ENCODE assay signal across 2 cellular contexts in the genomic region with DNA sequence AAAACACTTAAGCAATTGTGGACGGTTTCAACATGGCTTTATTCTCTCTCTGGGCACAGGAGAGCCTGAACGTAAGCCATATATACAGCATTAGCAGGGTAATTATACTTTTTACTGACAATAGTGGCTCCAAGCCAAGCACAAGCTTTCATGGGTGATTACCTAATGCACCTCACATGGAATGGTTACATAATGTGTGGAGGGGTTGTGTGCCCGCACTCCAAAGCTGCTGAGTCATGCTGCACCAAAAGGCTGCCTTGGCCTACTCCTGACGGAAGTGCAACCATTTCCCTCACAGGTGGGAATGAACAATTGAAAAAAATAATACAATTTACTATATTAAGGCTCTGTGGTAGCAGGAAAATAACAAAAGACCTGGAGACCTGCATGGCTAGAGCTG.
A peak's percentile ranks its signal among the peaks of the same experiment; 100 is the strongest.
TF ChIP-seq lines count a peak whose summit lies in the region.

No MANE protein-coding gene starts in this region.

TF ChIP-seq in WTC11, 78 proteins besides CTCF, POLR2A, EP300 and RAD21 (continued from another document):
- TF ChIP-seq E2F1 (CRISPR knock-in tag; IDR thresholded peaks at IDR 0.05) (no peak), NFE2L1 (CRISPR knock-in tag; IDR thresholded peaks at IDR 0.05) (peak; percentile 31; the same call in 1 of the 2 replicates)

TF ChIP-seq in HepG2, 621 proteins besides CTCF, POLR2A, EP300 and RAD21 (continued from another document and continues in another):
- TF ChIP-seq ZHX2 (IDR thresholded peaks at IDR 0.05; ENCODE audit: low read depth) = no peak
- TF ChIP-seq ZHX2 (CRISPR knock-in tag; IDR thresholded peaks at IDR 0.05; ENCODE audit: borderline replicate concordance) = no peak
- TF ChIP-seq ZNF260 (CRISPR knock-in tag; IDR thresholded peaks at IDR 0.05; ENCODE audit: borderline replicate concordance, low read depth) = no peak
- TF ChIP-seq SMARCC2 (IDR thresholded peaks at IDR 0.05) = no peak
- no peak for TF ChIP-seq ZNF713 (CRISPR knock-in tag; IDR thresholded peaks at IDR 0.05)
- TF ChIP-seq, protein P1, sequence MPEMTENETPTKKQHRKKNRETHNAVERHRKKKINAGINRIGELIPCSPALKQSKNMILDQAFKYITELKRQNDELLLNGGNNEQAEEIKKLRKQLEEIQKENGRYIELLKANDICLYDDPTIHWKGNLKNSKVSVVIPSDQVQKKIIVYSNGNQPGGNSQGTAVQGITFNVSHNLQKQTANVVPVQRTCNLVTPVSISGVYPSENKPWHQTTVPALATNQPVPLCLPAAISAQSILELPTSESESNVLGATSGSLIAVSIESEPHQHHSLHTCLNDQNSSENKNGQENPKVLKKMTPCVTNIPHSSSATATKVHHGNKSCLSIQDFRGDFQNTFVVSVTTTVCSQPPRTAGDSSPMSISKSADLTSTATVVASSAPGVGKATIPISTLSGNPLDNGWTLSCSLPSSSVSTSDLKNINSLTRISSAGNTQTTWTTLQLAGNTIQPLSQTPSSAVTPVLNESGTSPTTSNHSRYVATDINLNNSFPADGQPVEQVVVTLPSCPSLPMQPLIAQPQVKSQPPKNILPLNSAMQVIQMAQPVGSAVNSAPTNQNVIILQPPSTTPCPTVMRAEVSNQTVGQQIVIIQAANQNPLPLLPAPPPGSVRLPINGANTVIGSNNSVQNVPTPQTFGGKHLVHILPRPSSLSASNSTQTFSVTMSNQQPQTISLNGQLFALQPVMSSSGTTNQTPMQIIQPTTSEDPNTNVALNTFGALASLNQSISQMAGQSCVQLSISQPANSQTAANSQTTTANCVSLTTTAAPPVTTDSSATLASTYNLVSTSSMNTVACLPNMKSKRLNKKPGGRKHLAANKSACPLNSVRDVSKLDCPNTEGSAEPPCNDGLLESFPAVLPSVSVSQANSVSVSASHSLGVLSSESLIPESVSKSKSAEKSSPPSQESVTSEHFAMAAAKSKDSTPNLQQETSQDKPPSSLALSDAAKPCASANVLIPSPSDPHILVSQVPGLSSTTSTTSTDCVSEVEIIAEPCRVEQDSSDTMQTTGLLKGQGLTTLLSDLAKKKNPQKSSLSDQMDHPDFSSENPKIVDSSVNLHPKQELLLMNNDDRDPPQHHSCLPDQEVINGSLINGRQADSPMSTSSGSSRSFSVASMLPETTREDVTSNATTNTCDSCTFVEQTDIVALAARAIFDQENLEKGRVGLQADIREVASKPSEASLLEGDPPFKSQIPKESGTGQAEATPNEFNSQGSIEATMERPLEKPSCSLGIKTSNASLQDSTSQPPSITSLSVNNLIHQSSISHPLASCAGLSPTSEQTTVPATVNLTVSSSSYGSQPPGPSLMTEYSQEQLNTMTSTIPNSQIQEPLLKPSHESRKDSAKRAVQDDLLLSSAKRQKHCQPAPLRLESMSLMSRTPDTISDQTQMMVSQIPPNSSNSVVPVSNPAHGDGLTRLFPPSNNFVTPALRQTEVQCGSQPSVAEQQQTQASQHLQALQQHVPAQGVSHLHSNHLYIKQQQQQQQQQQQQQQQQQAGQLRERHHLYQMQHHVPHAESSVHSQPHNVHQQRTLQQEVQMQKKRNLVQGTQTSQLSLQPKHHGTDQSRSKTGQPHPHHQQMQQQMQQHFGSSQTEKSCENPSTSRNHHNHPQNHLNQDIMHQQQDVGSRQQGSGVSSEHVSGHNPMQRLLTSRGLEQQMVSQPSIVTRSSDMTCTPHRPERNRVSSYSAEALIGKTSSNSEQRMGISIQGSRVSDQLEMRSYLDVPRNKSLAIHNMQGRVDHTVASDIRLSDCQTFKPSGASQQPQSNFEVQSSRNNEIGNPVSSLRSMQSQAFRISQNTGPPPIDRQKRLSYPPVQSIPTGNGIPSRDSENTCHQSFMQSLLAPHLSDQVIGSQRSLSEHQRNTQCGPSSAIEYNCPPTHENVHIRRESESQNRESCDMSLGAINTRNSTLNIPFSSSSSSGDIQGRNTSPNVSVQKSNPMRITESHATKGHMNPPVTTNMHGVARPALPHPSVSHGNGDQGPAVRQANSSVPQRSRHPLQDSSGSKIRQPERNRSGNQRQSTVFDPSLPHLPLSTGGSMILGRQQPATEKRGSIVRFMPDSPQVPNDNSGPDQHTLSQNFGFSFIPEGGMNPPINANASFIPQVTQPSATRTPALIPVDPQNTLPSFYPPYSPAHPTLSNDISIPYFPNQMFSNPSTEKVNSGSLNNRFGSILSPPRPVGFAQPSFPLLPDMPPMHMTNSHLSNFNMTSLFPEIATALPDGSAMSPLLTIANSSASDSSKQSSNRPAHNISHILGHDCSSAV (CRISPR knock-in tag; IDR thresholded peaks at IDR 0.05; ENCODE audit: borderline replicate concordance) = no peak
- no peak for TF ChIP-seq NFRKB (IDR thresholded peaks at IDR 0.05)
- TF ChIP-seq ZNF343 (CRISPR knock-in tag; IDR thresholded peaks at IDR 0.05) = no peak
- TF ChIP-seq, protein P2, sequence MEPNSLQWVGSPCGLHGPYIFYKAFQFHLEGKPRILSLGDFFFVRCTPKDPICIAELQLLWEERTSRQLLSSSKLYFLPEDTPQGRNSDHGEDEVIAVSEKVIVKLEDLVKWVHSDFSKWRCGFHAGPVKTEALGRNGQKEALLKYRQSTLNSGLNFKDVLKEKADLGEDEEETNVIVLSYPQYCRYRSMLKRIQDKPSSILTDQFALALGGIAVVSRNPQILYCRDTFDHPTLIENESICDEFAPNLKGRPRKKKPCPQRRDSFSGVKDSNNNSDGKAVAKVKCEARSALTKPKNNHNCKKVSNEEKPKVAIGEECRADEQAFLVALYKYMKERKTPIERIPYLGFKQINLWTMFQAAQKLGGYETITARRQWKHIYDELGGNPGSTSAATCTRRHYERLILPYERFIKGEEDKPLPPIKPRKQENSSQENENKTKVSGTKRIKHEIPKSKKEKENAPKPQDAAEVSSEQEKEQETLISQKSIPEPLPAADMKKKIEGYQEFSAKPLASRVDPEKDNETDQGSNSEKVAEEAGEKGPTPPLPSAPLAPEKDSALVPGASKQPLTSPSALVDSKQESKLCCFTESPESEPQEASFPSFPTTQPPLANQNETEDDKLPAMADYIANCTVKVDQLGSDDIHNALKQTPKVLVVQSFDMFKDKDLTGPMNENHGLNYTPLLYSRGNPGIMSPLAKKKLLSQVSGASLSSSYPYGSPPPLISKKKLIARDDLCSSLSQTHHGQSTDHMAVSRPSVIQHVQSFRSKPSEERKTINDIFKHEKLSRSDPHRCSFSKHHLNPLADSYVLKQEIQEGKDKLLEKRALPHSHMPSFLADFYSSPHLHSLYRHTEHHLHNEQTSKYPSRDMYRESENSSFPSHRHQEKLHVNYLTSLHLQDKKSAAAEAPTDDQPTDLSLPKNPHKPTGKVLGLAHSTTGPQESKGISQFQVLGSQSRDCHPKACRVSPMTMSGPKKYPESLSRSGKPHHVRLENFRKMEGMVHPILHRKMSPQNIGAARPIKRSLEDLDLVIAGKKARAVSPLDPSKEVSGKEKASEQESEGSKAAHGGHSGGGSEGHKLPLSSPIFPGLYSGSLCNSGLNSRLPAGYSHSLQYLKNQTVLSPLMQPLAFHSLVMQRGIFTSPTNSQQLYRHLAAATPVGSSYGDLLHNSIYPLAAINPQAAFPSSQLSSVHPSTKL (CRISPR knock-in tag; IDR thresholded peaks at IDR 0.05) = peak; percentile 26; the same call in 1 of the 2 replicates
- TF ChIP-seq IKZF1 (IDR thresholded peaks at IDR 0.05) = no peak
- no peak for TF ChIP-seq ZNF441 (CRISPR knock-in tag; IDR thresholded peaks at IDR 0.05; ENCODE audit: borderline replicate concordance)
- no peak for TF ChIP-seq KLF11 (CRISPR knock-in tag; IDR thresholded peaks at IDR 0.05)
- TF ChIP-seq MTA3 (CRISPR knock-in tag; IDR thresholded peaks at IDR 0.05) = no peak
- no peak for TF ChIP-seq ZFP36L2 (CRISPR knock-in tag; IDR thresholded peaks at IDR 0.05)
- TF ChIP-seq ZNF644 (CRISPR knock-in tag; IDR thresholded peaks at IDR 0.05; ENCODE audit: low read depth) = peak; percentile 69; the same call in 1 of the 2 replicates
- no peak for TF ChIP-seq HMGA1 (CRISPR knock-in tag; conservative IDR thresholded peaks at IDR 0.05)
- TF ChIP-seq SNAI1 (CRISPR knock-in tag; IDR thresholded peaks at IDR 0.05; ENCODE audit: borderline replicate concordance) = no peak
- TF ChIP-seq ZNF780A (CRISPR knock-in tag; IDR thresholded peaks at IDR 0.05) = no peak
- TF ChIP-seq FOSL2 (CRISPR knock-in tag; IDR thresholded peaks at IDR 0.05) = peak; percentile 66
- no peak for TF ChIP-seq CHCHD3 (CRISPR knock-in tag; IDR thresholded peaks at IDR 0.05)
- TF ChIP-seq ZNF670 (CRISPR knock-in tag; IDR thresholded peaks at IDR 0.05; ENCODE audit: borderline replicate concordance) = no peak
- TF ChIP-seq DR1 (CRISPR knock-in tag; IDR thresholded peaks at IDR 0.05) = no peak
- no peak for TF ChIP-seq UBTF (CRISPR knock-in tag; IDR thresholded peaks at IDR 0.05)
- no peak for TF ChIP-seq GPBP1L1 (CRISPR knock-in tag; IDR thresholded peaks at IDR 0.05)
- TF ChIP-seq NFE2L2 (IDR thresholded peaks at IDR 0.05; ENCODE audit: low read length) = peak; percentile 89
- TF ChIP-seq LCORL (IDR thresholded peaks at IDR 0.05) = no peak
- no peak for TF ChIP-seq LCORL (CRISPR knock-in tag; IDR thresholded peaks at IDR 0.05)
- TF ChIP-seq SSRP1 (CRISPR knock-in tag; IDR thresholded peaks at IDR 0.05) = no peak
- no peak for TF ChIP-seq NFYB (CRISPR knock-in tag; IDR thresholded peaks at IDR 0.05)
- no peak for TF ChIP-seq SPEN (CRISPR knock-in tag; IDR thresholded peaks at IDR 0.05; ENCODE audit: low read depth)
- no peak for TF ChIP-seq DNMT3B (CRISPR knock-in tag; conservative IDR thresholded peaks at IDR 0.05)
- TF ChIP-seq GPN1 (CRISPR knock-in tag; IDR thresholded peaks at IDR 0.05; ENCODE audit: borderline replicate concordance) = no peak
- TF ChIP-seq MAFG (CRISPR knock-in tag; IDR thresholded peaks at IDR 0.05) = 0 out of 2 replicates have a peak, but pooled peaks have one; percentile 53
- TF ChIP-seq SOX5 (CRISPR knock-in tag; IDR thresholded peaks at IDR 0.05; ENCODE audit: borderline replicate concordance) = 0 out of 2 replicates have a peak, but pooled peaks have one; percentile 38
- no peak for TF ChIP-seq MXD4 (CRISPR knock-in tag; IDR thresholded peaks at IDR 0.05)
- no peak for TF ChIP-seq THRA (CRISPR knock-in tag; IDR thresholded peaks at IDR 0.05; ENCODE audit: borderline replicate concordance)
